Comparison of ENCODE assay signal across 8 cellular contexts in the genomic region with DNA sequence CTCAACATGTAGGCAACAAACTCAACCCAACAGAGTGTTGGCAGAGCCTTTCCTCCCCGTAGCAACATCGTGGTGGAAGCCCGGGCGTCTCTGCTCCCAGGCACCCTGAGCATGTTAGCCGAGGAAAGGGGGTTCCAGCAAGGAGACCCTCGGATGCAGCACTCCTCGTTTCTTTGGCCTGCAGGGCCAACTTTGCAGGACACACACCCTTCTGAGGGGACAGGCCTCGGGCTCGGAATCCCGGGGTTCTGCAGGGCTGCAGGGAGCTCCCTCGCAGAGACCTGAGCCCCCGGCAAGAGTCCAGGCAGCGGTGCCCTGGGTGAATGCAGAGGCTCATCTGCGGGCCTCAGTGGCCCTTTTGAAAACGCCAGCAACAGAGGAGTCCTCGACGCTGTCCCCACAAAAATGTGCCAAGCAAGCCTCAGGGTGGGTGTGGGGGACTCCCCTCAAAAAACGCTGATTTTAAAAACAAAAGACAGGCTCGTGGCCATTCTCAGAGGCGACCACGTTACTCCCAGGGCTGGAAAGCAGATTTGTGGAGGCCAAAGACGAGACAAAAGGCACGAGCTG. TPM values are rescaled to one million over a fixed set of nuclear protein-coding genes. Genes with fewer than 3 reads are reported as not detected.
DNase-seq lines count a peak whose midpoint lies in the region; ATAC-seq and TF ChIP-seq lines count a peak whose summit lies in the region.

No MANE protein-coding gene starts in this region.

- H3K27me3 Mint-ChIP-seq in activated T-helper 1 cell treated with anti-CD3 and anti-CD28 coated beads, Interleukin-12 subunit alpha, Interleukin-12 subunit beta, Interleukin-2, Interleukin-4 antibody, amounts not matched to agents 30 ng/mL and 10 ng/mL and 1 ng/mL, durations not matched to agents 14 hours and 24 hours and 36 hours (ENCODE audit: insufficient read depth): peaks cover 69% of the 10 kb centered on the region

- H3K36me3 Mint-ChIP-seq in activated T-helper 1 cell treated with anti-CD3 and anti-CD28 coated beads, Interleukin-12 subunit alpha, Interleukin-12 subunit beta, Interleukin-2, Interleukin-4 antibody, amounts not matched to agents 30 ng/mL and 10 ng/mL and 1 ng/mL, durations not matched to agents 14 hours and 24 hours and 36 hours (ENCODE audit: low read depth): no peaks in the 10 kb centered on the region

- H3K27ac Mint-ChIP-seq in activated T-helper 1 cell treated with anti-CD3 and anti-CD28 coated beads, Interleukin-12 subunit alpha, Interleukin-12 subunit beta, Interleukin-2, Interleukin-4 antibody, amounts not matched to agents 30 ng/mL and 10 ng/mL and 1 ng/mL, durations not matched to agents 14 hours and 24 hours and 36 hours: peak overlapping the region; percentile 9

- no peaks in the 10 kb centered on the region for H3K4me1 ChIP-seq in prostate gland (replicated peaks)

- H3K27me3 ChIP-seq in prostate gland (replicated peaks; ENCODE audit: insufficient read depth): no peaks in the 10 kb centered on the region

- DNase-seq in NCI-H526 (lab: John Stamatoyannopoulos, UW) (peak; percentile 25 to 51), NCI-H526 treated with DMSO at 0.1 percent for 48 hours (lab: John Stamatoyannopoulos, UW) (no peak), left cardiac atrium (peak; percentile 29), prostate gland (ENCODE audit: low spot score) (no peak), NCI-H1417 treated with DMSO at 0.1 percent for 48 hours (lab: John Stamatoyannopoulos, UW) (no peak), left lobe of liver (ENCODE audit: low spot score) (no peak)
- DNase-seq in activated T-helper 1 cell treated with anti-CD3 and anti-CD28 coated beads, Interleukin-12 subunit alpha, Interleukin-12 subunit beta, Interleukin-2, Interleukin-4 antibody, amounts not matched to agents 30 ng/mL and 10 ng/mL and 1 ng/mL, durations not matched to agents 14 hours and 24 hours and 36 hours (ENCODE audit: low spot score): no peak

- H3K9me3 ChIP-seq in prostate gland: no peaks in the 10 kb centered on the region

- TF ChIP-seq POLR2A in prostate gland (IDR thresholded peaks at IDR 0.05): no peak

- ATAC-seq in left cardiac atrium (peak; percentile 12 to 40), left lobe of liver (no peak), GM18868 (IDR thresholded peaks at IDR 0.05; ENCODE audit: unreplicated experiment) (no peak)

- no peaks in the 10 kb centered on the region for H3K4me1 Mint-ChIP-seq in activated T-helper 1 cell treated with anti-CD3 and anti-CD28 coated beads, Interleukin-12 subunit alpha, Interleukin-12 subunit beta, Interleukin-2, Interleukin-4 antibody, amounts not matched to agents 30 ng/mL and 10 ng/mL and 1 ng/mL, durations not matched to agents 14 hours and 24 hours and 36 hours (ENCODE audit: low read depth)

- H3K9me3 Mint-ChIP-seq in activated T-helper 1 cell treated with anti-CD3 and anti-CD28 coated beads, Interleukin-12 subunit alpha, Interleukin-12 subunit beta, Interleukin-2, Interleukin-4 antibody, amounts not matched to agents 30 ng/mL and 10 ng/mL and 1 ng/mL, durations not matched to agents 14 hours and 24 hours and 36 hours: no peaks in the 10 kb centered on the region

- intact Hi-C loops in activated T-helper 1 cell treated with anti-CD3 and anti-CD28 coated beads, Interleukin-12 subunit alpha, Interleukin-12 subunit beta, Interleukin-2, Interleukin-4 antibody, amounts not matched to agents 30 ng/mL and 10 ng/mL and 1 ng/mL, durations not matched to agents 14 hours and 24 hours and 36 hours (cut with micrococcal nuclease): loop anchor here (5.0 to 10.0 kb wide), 2 partner anchors 262 to 375 kb away; no protein-coding TSS in a partner anchor
- intact Hi-C loops in left cardiac atrium (cut with DNase I) (loop anchor here (2.0 to 10.0 kb wide), 4 partner anchors 105 to 159 kb away; no protein-coding TSS in a partner anchor), prostate gland (cut with DNase I) (loop anchor here (1.0 kb wide), 1 partner anchor 159 kb away; no protein-coding TSS in a partner anchor)

- WGBS in prostate gland: 7% methylated on average over 21 of the region's 23 CpGs

- H3K4me3 Mint-ChIP-seq in activated T-helper 1 cell treated with anti-CD3 and anti-CD28 coated beads, Interleukin-12 subunit alpha, Interleukin-12 subunit beta, Interleukin-2, Interleukin-4 antibody, amounts not matched to agents 30 ng/mL and 10 ng/mL and 1 ng/mL, durations not matched to agents 14 hours and 24 hours and 36 hours: peak overlapping the region; percentile 82

- peak overlapping the region; percentile 58 to 67 for H3K4me3 ChIP-seq in prostate gland

- H3K36me3 ChIP-seq in prostate gland: no peaks in the 10 kb centered on the region

- TF ChIP-seq CTCF in prostate gland (IDR thresholded peaks at IDR 0.05): no peak

- peak overlapping the region; percentile 61 to 62 for H3K27ac ChIP-seq in prostate gland

RNA-seq across cellular contexts. Expression of a gene that starts 1.4 kb away (rescaled TPM):
- total RNA-seq in activated T-helper 1 cell treated with anti-CD3 and anti-CD28 coated beads, Interleukin-12 subunit alpha, Interleukin-12 subunit beta, Interleukin-2, Interleukin-4 antibody, amounts not matched to agents 30 ng/mL and 10 ng/mL and 1 ng/mL, durations not matched to agents 14 hours and 24 hours and 36 hours: 0.96 and 1.5 TPM in 2 replicates
- 10 to 100 TPM; 14.8 to 16.1 TPM for total RNA-seq in left cardiac atrium
- total RNA-seq in prostate gland: 10 to 100 TPM; 16.3 to 24.2 TPM
- 8.6 TPM for total RNA-seq in left lobe of liver

Comparison
In these comparisons a context has a peak if more than half of its experiments do, and no peak if none do; other contexts are left out.
1. DNase-seq: peak in NCI-H526 (2 of 2) and left cardiac atrium (single experiment); none in NCI-H526 treated with DMSO at 0.1 percent for 48 hours (single experiment), activated T-helper 1 cell treated with anti-CD3 and anti-CD28 coated beads, Interleukin-12 subunit alpha, Interleukin-12 subunit beta, Interleukin-2, Interleukin-4 antibody, amounts not matched to agents 30 ng/mL and 10 ng/mL and 1 ng/mL, durations not matched to agents 14 hours and 24 hours and 36 hours (single experiment), prostate gland (single experiment), NCI-H1417 treated with DMSO at 0.1 percent for 48 hours (single experiment) and left lobe of liver (single experiment).
2. ATAC-seq: peak in left cardiac atrium (2 of 2); none in left lobe of liver (single experiment) and GM18868 (single experiment).